ENCODE assay signal across 9 cellular contexts in genomic region chr12:1593232-1594044, GRCh38. TPM values are rescaled to one million over a fixed set of nuclear protein-coding genes. Genes with fewer than 3 reads are reported as not detected.
DNase-seq lines count a peak whose midpoint lies in the region; ATAC-seq, FAIRE-seq and TF ChIP-seq lines count a peak whose summit lies in the region.
"Had no signal": no experiment of that assay in that cellular context is flagged by ENCODE, and none has a peak within 500 bp of the region (broad histone marks: within the 10 kb centered on the region; RNA-seq: fewer than 3 reads in every experiment).

No MANE protein-coding gene starts in this region.

- in situ Hi-C loops in T47D (cut with HindIII; ENCODE audit: low pct_unique_long_range_greater_than_20kb, low sequenced_read_pairs), result no loop called here

- H3K36me3 ChIP-seq in kidney epithelial cell (ENCODE audit: control insufficient read depth, insufficient read depth, low read length), result no peaks in the 10 kb centered on the region

- ATAC-seq in GM21423 (IDR thresholded peaks at IDR 0.05; ENCODE audit: unreplicated experiment), result peak; percentile 23

- no peaks in the 10 kb centered on the region for H3K27me3 ChIP-seq in kidney epithelial cell (ENCODE audit: control insufficient read depth, insufficient read depth, low read length)

- H3K4me3 ChIP-seq in kidney epithelial cell (ENCODE audit: low read depth, low read length), result peak overlapping the region; percentile 74

- DNase-seq in COLO668 (lab: John Stamatoyannopoulos, UW; ENCODE audit: unreplicated experiment) (peak; percentile 89), HTR-8/SVneo (ENCODE audit: insufficient read length, low spot score) (peak; percentile 53), T1000 (lab: John Stamatoyannopoulos, UW) (peak; percentile 30), T47D (ENCODE audit: low read depth in 1 of 2, low spot score in 1 of 2) (peak; percentile 23 to 57), kidney epithelial cell (ENCODE audit: low read depth) (no peak), cerebellar cortex (ENCODE audit: low spot score) (no peak)
- DNase-seq in stimulated activated CD4-positive, alpha-beta T cell treated with anti-CD3 and anti-CD28 coated beads, Interleukin-15, amount 100 ng/mL, for 48 hours (ENCODE audit: low read depth in 2 of 2), result peak; percentile 28 to 40

- no peak for TF ChIP-seq CTCF in kidney epithelial cell (IDR thresholded peaks at IDR 0.05; ENCODE audit: insufficient read depth, low read length, poor library complexity, severe bottlenecking)

- FAIRE-seq in HTR-8/SVneo (lab: Jason Lieb, UNC), result peak; percentile 81
- FAIRE-seq: TTC549 had no signal

RNA-seq across cellular contexts. Expression of gene FBXL14, which starts 0.9 kb away (rescaled TPM):
- 17.1 and 18.6 TPM in 2 replicates for total RNA-seq in kidney epithelial cell

RNA-seq across cellular contexts. Expression of gene WNT5B, which starts 35.6 kb away (rescaled TPM):
- 26.4 and 28.5 TPM in 2 replicates for total RNA-seq in kidney epithelial cell

Comparison
In these comparisons a context has a peak if more than half of its experiments do, and no peak if none do; other contexts are left out.
1. DNase-seq: peak in COLO668 (single experiment), HTR-8/SVneo (single experiment), T1000 (single experiment), T47D (2 of 2) and stimulated activated CD4-positive, alpha-beta T cell treated with anti-CD3 and anti-CD28 coated beads, Interleukin-15, amount 100 ng/mL, for 48 hours (2 of 2); none in kidney epithelial cell (single experiment) and cerebellar cortex (single experiment).